Comparison of ENCODE assay signal across 1 cellular context in genomic region chr22:20432244-20432686, GRCh38.
TF ChIP-seq lines count a peak whose summit lies in the region.

No MANE protein-coding gene starts in this region.

TF ChIP-seq in K562, 482 proteins besides CTCF, POLR2A, EP300 and RAD21 (continued from another document):
- TF ChIP-seq ZBTB34 (CRISPR knock-in tag; IDR thresholded peaks at IDR 0.05) (no peak), ZNF699 (CRISPR knock-in tag; IDR thresholded peaks at IDR 0.05; ENCODE audit: insufficient replicate concordance) (no peak), MBD1 (CRISPR knock-in tag; IDR thresholded peaks at IDR 0.05) (no peak), KLF6 (CRISPR knock-in tag; IDR thresholded peaks at IDR 0.05; ENCODE audit: borderline replicate concordance) (no peak), HEY1 (CRISPR knock-in tag; IDR thresholded peaks at IDR 0.05; ENCODE audit: borderline replicate concordance) (no peak), CREB1 (IDR thresholded peaks at IDR 0.05) (no peak), CREB1 (CRISPR knock-in tag; IDR thresholded peaks at IDR 0.05) (no peak), KAT7 (CRISPR knock-in tag; IDR thresholded peaks at IDR 0.05; ENCODE audit: borderline replicate concordance) (no peak), ZNF124 (CRISPR knock-in tag; IDR thresholded peaks at IDR 0.05) (0 out of 2 replicates have a peak, but pooled peaks have one; percentile 66), CREB3L1 (IDR thresholded peaks at IDR 0.05; ENCODE audit: borderline replicate concordance, low read depth) (no peak), NR3C1 (CRISPR knock-in tag; IDR thresholded peaks at IDR 0.05) (no peak), ESRRA (IDR thresholded peaks at IDR 0.05; ENCODE audit: borderline replicate concordance, low read depth) (no peak), SNAPC5 (CRISPR knock-in tag; IDR thresholded peaks at IDR 0.05) (no peak), HNRNPUL1 (IDR thresholded peaks at IDR 0.05; ENCODE audit: low read length) (no peak), ATF1 (CRISPR knock-in tag; IDR thresholded peaks at IDR 0.05) (no peak), ATF1 (tag; IDR thresholded peaks at IDR 0.05) (no peak)
- TF ChIP-seq, protein P1, sequence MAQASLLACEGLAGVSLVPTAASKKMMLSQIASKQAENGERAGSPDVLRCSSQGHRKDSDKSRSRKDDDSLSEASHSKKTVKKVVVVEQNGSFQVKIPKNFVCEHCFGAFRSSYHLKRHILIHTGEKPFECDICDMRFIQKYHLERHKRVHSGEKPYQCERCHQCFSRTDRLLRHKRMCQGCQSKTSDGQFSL (CRISPR knock-in tag; IDR thresholded peaks at IDR 0.05) = 0 out of 2 replicates have a peak, but pooled peaks have one; percentile 67
- TF ChIP-seq, protein P1 (tag; IDR thresholded peaks at IDR 0.05) = no peak
- TF ChIP-seq, protein P2, sequence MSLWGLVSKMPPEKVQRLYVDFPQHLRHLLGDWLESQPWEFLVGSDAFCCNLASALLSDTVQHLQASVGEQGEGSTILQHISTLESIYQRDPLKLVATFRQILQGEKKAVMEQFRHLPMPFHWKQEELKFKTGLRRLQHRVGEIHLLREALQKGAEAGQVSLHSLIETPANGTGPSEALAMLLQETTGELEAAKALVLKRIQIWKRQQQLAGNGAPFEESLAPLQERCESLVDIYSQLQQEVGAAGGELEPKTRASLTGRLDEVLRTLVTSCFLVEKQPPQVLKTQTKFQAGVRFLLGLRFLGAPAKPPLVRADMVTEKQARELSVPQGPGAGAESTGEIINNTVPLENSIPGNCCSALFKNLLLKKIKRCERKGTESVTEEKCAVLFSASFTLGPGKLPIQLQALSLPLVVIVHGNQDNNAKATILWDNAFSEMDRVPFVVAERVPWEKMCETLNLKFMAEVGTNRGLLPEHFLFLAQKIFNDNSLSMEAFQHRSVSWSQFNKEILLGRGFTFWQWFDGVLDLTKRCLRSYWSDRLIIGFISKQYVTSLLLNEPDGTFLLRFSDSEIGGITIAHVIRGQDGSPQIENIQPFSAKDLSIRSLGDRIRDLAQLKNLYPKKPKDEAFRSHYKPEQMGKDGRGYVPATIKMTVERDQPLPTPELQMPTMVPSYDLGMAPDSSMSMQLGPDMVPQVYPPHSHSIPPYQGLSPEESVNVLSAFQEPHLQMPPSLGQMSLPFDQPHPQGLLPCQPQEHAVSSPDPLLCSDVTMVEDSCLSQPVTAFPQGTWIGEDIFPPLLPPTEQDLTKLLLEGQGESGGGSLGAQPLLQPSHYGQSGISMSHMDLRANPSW (CRISPR knock-in tag; IDR thresholded peaks at IDR 0.05) = 0 out of 2 replicates have a peak, but pooled peaks have one; percentile 80
- TF ChIP-seq, protein P3, sequence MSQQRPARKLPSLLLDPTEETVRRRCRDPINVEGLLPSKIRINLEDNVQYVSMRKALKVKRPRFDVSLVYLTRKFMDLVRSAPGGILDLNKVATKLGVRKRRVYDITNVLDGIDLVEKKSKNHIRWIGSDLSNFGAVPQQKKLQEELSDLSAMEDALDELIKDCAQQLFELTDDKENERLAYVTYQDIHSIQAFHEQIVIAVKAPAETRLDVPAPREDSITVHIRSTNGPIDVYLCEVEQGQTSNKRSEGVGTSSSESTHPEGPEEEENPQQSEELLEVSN (IDR thresholded peaks at IDR 0.05; ENCODE audit: borderline replicate concordance in 1 of 2, extremely low read depth in 1 of 2, insufficient read depth in 1 of 2, insufficient read length in 1 of 2, low read depth in 1 of 2, low read length in 1 of 2, poor library complexity in 1 of 2, severe bottlenecking in 1 of 2) = peak in 1 of 2 experiments; percentile 43
